Comparison of ENCODE assay signal across 1 cellular context in genomic region chr20:47349365-47350180, GRCh38.
A peak's percentile ranks its signal among the peaks of the same experiment; 100 is the strongest.
TF ChIP-seq lines count a peak whose summit lies in the region.

No MANE protein-coding gene starts in this region.

TF ChIP-seq in K562, 482 proteins besides CTCF, POLR2A, EP300 and RAD21 (continued from another document):
- TF ChIP-seq, protein P1, sequence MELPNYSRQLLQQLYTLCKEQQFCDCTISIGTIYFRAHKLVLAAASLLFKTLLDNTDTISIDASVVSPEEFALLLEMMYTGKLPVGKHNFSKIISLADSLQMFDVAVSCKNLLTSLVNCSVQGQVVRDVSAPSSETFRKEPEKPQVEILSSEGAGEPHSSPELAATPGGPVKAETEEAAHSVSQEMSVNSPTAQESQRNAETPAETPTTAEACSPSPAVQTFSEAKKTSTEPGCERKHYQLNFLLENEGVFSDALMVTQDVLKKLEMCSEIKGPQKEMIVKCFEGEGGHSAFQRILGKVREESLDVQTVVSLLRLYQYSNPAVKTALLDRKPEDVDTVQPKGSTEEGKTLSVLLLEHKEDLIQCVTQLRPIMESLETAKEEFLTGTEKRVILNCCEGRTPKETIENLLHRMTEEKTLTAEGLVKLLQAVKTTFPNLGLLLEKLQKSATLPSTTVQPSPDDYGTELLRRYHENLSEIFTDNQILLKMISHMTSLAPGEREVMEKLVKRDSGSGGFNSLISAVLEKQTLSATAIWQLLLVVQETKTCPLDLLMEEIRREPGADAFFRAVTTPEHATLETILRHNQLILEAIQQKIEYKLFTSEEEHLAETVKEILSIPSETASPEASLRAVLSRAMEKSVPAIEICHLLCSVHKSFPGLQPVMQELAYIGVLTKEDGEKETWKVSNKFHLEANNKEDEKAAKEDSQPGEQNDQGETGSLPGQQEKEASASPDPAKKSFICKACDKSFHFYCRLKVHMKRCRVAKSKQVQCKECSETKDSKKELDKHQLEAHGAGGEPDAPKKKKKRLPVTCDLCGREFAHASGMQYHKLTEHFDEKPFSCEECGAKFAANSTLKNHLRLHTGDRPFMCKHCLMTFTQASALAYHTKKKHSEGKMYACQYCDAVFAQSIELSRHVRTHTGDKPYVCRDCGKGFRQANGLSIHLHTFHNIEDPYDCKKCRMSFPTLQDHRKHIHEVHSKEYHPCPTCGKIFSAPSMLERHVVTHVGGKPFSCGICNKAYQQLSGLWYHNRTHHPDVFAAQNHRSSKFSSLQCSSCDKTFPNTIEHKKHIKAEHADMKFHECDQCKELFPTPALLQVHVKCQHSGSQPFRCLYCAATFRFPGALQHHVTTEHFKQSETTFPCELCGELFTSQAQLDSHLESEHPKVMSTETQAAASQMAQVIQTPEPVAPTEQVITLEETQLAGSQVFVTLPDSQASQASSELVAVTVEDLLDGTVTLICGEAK (IDR thresholded peaks at IDR 0.05), result 0 out of 2 replicates have a peak, but pooled peaks have one; percentile 8
- TF ChIP-seq, protein P1 (CRISPR knock-in tag; IDR thresholded peaks at IDR 0.05), result no peak
- TF ChIP-seq NFYB (IDR thresholded peaks at IDR 0.05; ENCODE audit: extremely low read depth, insufficient read length), result no peak
- peak in 1 of 3 experiments; percentile 86; a peak in 2 of 6 replicates for TF ChIP-seq ZBTB11 (CRISPR knock-in tag; IDR thresholded peaks at IDR 0.05)
- peak; percentile 25 for TF ChIP-seq CHD1 (IDR thresholded peaks at IDR 0.05; ENCODE audit: low read length)
- TF ChIP-seq ZNF592 (IDR thresholded peaks at IDR 0.05), result 0 out of 2 replicates have a peak, but pooled peaks have one; percentile 14
- peak; percentile 15; the same call in 1 of the 2 replicates for TF ChIP-seq RBFOX2 (IDR thresholded peaks at IDR 0.05; ENCODE audit: low read depth, low read length)
- TF ChIP-seq CSDE1 (IDR thresholded peaks at IDR 0.05), result 0 out of 4 replicates have a peak, but pooled peaks of 1 of the 2 experiments have one; percentile 11
- no peak for TF ChIP-seq NFE2 (IDR thresholded peaks at IDR 0.05; ENCODE audit: low read depth)
- TF ChIP-seq, protein P2, sequence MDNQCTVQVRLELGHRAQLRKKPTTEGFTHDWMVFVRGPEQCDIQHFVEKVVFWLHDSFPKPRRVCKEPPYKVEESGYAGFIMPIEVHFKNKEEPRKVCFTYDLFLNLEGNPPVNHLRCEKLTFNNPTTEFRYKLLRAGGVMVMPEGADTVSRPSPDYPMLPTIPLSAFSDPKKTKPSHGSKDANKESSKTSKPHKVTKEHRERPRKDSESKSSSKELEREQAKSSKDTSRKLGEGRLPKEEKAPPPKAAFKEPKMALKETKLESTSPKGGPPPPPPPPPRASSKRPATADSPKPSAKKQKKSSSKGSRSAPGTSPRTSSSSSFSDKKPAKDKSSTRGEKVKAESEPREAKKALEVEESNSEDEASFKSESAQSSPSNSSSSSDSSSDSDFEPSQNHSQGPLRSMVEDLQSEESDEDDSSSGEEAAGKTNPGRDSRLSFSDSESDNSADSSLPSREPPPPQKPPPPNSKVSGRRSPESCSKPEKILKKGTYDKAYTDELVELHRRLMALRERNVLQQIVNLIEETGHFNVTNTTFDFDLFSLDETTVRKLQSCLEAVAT (IDR thresholded peaks at IDR 0.05), result peak in 1 of 2 experiments; percentile 64; a peak in 3 of 4 replicates
